1 cellular context compared by ENCODE assay signal in the genomic region with DNA sequence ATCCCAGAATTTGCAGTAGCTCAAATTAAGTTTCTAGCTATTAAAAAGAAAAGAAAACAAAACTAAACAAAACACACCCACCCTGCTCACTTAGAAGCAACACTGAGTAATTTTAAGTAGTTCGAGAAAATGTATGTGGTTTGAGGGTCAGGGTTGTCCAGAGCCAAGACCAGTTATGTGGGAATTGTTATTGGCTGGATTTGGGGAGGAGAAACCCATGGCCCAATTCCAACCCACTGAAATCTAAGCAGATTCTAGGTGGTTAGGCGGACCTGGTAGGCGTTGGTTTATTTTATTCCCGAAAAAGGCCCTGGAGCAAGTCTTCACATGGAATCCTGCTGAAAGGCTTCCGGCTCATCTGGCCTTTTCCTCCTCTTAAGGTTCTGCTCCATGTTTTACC.
TF ChIP-seq lines count a peak whose summit lies in the region.

No MANE protein-coding gene starts in this region.

TF ChIP-seq in SK-N-SH treated with all-trans-retinoic acid at 6 μM for 48 hours, 23 proteins besides CTCF, POLR2A, EP300 and RAD21 (continued from another document):
- no peak for TF ChIP-seq OSR1 (CRISPR knock-in tag; IDR thresholded peaks at IDR 0.05)
- TF ChIP-seq TOX (CRISPR knock-in tag; IDR thresholded peaks at IDR 0.05; ENCODE audit: borderline replicate concordance), result no peak
- no peak for TF ChIP-seq ZFP30 (CRISPR knock-in tag; IDR thresholded peaks at IDR 0.05)
- TF ChIP-seq, protein P1, sequence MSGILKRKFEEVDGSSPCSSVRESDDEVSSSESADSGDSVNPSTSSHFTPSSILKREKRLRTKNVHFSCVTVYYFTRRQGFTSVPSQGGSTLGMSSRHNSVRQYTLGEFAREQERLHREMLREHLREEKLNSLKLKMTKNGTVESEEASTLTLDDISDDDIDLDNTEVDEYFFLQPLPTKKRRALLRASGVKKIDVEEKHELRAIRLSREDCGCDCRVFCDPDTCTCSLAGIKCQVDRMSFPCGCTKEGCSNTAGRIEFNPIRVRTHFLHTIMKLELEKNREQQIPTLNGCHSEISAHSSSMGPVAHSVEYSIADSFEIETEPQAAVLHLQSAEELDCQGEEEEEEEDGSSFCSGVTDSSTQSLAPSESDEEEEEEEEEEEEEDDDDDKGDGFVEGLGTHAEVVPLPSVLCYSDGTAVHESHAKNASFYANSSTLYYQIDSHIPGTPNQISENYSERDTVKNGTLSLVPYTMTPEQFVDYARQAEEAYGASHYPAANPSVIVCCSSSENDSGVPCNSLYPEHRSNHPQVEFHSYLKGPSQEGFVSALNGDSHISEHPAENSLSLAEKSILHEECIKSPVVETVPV (CRISPR knock-in tag; IDR thresholded peaks at IDR 0.05), result no peak
- TF ChIP-seq PPARA (CRISPR knock-in tag; IDR thresholded peaks at IDR 0.05; ENCODE audit: borderline replicate concordance), result no peak
- TF ChIP-seq ZC3H10 (CRISPR knock-in tag; IDR thresholded peaks at IDR 0.05), result no peak
- TF ChIP-seq CSDC2 (CRISPR knock-in tag; IDR thresholded peaks at IDR 0.05), result no peak
- TF ChIP-seq TCF4 (CRISPR knock-in tag; IDR thresholded peaks at IDR 0.05; ENCODE audit: borderline replicate concordance), result no peak
- TF ChIP-seq ARNTL (CRISPR knock-in tag; IDR thresholded peaks at IDR 0.05; ENCODE audit: borderline replicate concordance, low read depth), result no peak
- TF ChIP-seq, protein P2, sequence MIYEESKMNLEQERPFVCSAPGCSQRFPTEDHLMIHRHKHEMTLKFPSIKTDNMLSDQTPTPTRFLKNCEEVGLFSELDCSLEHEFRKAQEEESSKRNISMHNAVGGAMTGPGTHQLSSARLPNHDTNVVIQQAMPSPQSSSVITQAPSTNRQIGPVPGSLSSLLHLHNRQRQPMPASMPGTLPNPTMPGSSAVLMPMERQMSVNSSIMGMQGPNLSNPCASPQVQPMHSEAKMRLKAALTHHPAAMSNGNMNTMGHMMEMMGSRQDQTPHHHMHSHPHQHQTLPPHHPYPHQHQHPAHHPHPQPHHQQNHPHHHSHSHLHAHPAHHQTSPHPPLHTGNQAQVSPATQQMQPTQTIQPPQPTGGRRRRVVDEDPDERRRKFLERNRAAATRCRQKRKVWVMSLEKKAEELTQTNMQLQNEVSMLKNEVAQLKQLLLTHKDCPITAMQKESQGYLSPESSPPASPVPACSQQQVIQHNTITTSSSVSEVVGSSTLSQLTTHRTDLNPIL (CRISPR knock-in tag; IDR thresholded peaks at IDR 0.05; ENCODE audit: low read depth), result no peak
- no peak for TF ChIP-seq ZNF70 (CRISPR knock-in tag; IDR thresholded peaks at IDR 0.05)
- TF ChIP-seq, protein P3, sequence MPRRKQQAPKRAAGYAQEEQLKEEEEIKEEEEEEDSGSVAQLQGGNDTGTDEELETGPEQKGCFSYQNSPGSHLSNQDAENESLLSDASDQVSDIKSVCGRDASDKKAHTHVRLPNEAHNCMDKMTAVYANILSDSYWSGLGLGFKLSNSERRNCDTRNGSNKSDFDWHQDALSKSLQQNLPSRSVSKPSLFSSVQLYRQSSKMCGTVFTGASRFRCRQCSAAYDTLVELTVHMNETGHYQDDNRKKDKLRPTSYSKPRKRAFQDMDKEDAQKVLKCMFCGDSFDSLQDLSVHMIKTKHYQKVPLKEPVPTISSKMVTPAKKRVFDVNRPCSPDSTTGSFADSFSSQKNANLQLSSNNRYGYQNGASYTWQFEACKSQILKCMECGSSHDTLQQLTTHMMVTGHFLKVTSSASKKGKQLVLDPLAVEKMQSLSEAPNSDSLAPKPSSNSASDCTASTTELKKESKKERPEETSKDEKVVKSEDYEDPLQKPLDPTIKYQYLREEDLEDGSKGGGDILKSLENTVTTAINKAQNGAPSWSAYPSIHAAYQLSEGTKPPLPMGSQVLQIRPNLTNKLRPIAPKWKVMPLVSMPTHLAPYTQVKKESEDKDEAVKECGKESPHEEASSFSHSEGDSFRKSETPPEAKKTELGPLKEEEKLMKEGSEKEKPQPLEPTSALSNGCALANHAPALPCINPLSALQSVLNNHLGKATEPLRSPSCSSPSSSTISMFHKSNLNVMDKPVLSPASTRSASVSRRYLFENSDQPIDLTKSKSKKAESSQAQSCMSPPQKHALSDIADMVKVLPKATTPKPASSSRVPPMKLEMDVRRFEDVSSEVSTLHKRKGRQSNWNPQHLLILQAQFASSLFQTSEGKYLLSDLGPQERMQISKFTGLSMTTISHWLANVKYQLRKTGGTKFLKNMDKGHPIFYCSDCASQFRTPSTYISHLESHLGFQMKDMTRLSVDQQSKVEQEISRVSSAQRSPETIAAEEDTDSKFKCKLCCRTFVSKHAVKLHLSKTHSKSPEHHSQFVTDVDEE (CRISPR knock-in tag; IDR thresholded peaks at IDR 0.05), result no peak
- no peak for TF ChIP-seq ZNF565 (CRISPR knock-in tag; conservative IDR thresholded peaks at IDR 0.05; ENCODE audit: low read depth)
TF ChIP-seq in SK-N-SH treated with all-trans-retinoic acid at 6 μM for 48 hours: peak in this region for 0.
